Comparison of ENCODE assay signal across 9 cellular contexts in genomic region chr13:46598140-46598819, GRCh38. TPM values are rescaled to one million over a fixed set of nuclear protein-coding genes. Genes with fewer than 3 reads are reported as not detected.
DNase-seq lines count a peak whose midpoint lies in the region; ATAC-seq lines count a peak whose summit lies in the region.
"Had no signal": no experiment of that assay in that cellular context is flagged by ENCODE, and none has a peak within 500 bp of the region (broad histone marks: within the 10 kb centered on the region; RNA-seq: fewer than 3 reads in every experiment).

No MANE protein-coding gene starts in this region.

- H3K36me3 Mint-ChIP-seq in activated CD4-positive, alpha-beta T cell treated with anti-CD3 and anti-CD28 coated beads, Interleukin-2, amount 10 ng/mL, durations not matched to agents 7 days and 5 days (ENCODE audit: low read depth) = peaks cover 12% of the 10 kb centered on the region

- no peak overlapping the region for H3K4me2 ChIP-seq in neuronal stem cell (ENCODE audit: insufficient read depth, low read length, poor library complexity, severe bottlenecking)
- H3K4me2 ChIP-seq: A549 had no signal

- H2BK15ac ChIP-seq in neuronal stem cell (ENCODE audit: low read length) = no peak overlapping the region

- WGBS in neuronal stem cell (ENCODE audit: extremely low coverage in 2 of 2, insufficient read length in 2 of 2, insufficient replicate concordance in 1 of 2), 2 donors = no CpG with 5 or more reads among the region's 7 CpGs

- H3K14ac ChIP-seq in neuronal stem cell (ENCODE audit: low read length) = no peak overlapping the region

- no peak overlapping the region for H3K27ac ChIP-seq in neuronal stem cell (replicated peaks; ENCODE audit: low read length)
- H3K27ac ChIP-seq: A549 had no signal

- no peak overlapping the region for H4K91ac ChIP-seq in neuronal stem cell (ENCODE audit: low read depth, low read length, poor library complexity)

- no peak overlapping the region for H3K4ac ChIP-seq in neuronal stem cell (ENCODE audit: low read length)

- H3K9me3 Mint-ChIP-seq in activated CD4-positive, alpha-beta T cell treated with anti-CD3 and anti-CD28 coated beads, Interleukin-2, amount 10 ng/mL, durations not matched to agents 7 days and 5 days = peaks cover 2% of the 10 kb centered on the region

- H3K27me3 ChIP-seq in neuronal stem cell (ENCODE audit: control insufficient read depth in 3 of 3, insufficient read depth in 3 of 3, low read depth in 1 of 3, low read length in 3 of 3) = no peaks in the 10 kb centered on the region

- peak; percentile 17 for DNase-seq in activated CD4-positive, alpha-beta T cell treated with anti-CD3 and anti-CD28 coated beads, Interleukin-2, amount 10 ng/mL, durations not matched to agents 7 days and 5 days
- DNase-seq in activated CD4-positive, alpha-beta T cell treated with anti-CD3 and anti-CD28 coated beads for 1 hour = no peak
- peak; percentile 91 for DNase-seq in SIG-M5 treated with dmso at 0.1 percent for 504 hours (lab: John Stamatoyannopoulos, UW; ENCODE audit: unreplicated experiment)
- DNase-seq in stimulated activated naive CD8-positive, alpha-beta T cell treated with anti-CD3 and anti-CD28 coated beads, Interleukin-15, Interleukin-2, amounts not matched to agents 100 U/mL and 50 U/mL, for 24 hours = no peak
- no peak for DNase-seq in NK-92 treated with Interleukin-12 subunit alpha and Interleukin-12 subunit beta, amount 100 ng/mL, for 24 hours (lab: John Stamatoyannopoulos, UW)
- DNase-seq in neuronal stem cell (ENCODE audit: low spot score) = no peak
- no peak for DNase-seq in ecto neural progenitor cell (ENCODE audit: low spot score)

- H2AK5ac ChIP-seq in neuronal stem cell (ENCODE audit: low read depth, low read length) = no peak overlapping the region

- peaks cover 0 to 4% of the 10 kb centered on the region in 2 donors for H3K9me3 ChIP-seq in neuronal stem cell (replicated peaks in 1 of 2; ENCODE audit: control insufficient read depth in 2 of 2, insufficient read depth in 1 of 2, low read depth in 1 of 2, low read length in 2 of 2)
- H3K9me3 ChIP-seq: A549 had no signal

- H2AFZ ChIP-seq in neuronal stem cell (ENCODE audit: low read length) = no peak overlapping the region

- H2BK120ac ChIP-seq in neuronal stem cell (ENCODE audit: low read depth, low read length) = no peak overlapping the region

- no peak overlapping the region for H2BK12ac ChIP-seq in neuronal stem cell (ENCODE audit: low read length)

- H3K4me1 ChIP-seq in neuronal stem cell (ENCODE audit: control insufficient read depth in 2 of 2, insufficient read depth in 1 of 2, low read depth in 1 of 2, low read length in 2 of 2) = no peaks in the 10 kb centered on the region

- H3K79me1 ChIP-seq in neuronal stem cell (ENCODE audit: low read depth, low read length) = no peaks in the 10 kb centered on the region

- ATAC-seq in HG02840 (IDR thresholded peaks at IDR 0.05; ENCODE audit: low FRiP score, unreplicated experiment) = peak; percentile 45
- peak; percentile 3 for ATAC-seq in stimulated activated naive CD8-positive, alpha-beta T cell treated with anti-CD3 and anti-CD28 coated beads, Interleukin-15, Interleukin-2, amounts not matched to agents 100 U/mL and 50 U/mL, for 24 hours
- ATAC-seq: A549 had no signal

- peaks cover 92% of the 10 kb centered on the region for H3K4me1 Mint-ChIP-seq in activated CD4-positive, alpha-beta T cell treated with anti-CD3 and anti-CD28 coated beads, Interleukin-2, amount 10 ng/mL, durations not matched to agents 7 days and 5 days

- no peaks in the 10 kb centered on the region for H3K36me3 ChIP-seq in neuronal stem cell (replicated peaks in 1 of 2; ENCODE audit: control insufficient read depth in 2 of 2, insufficient read depth in 2 of 2, low read length in 2 of 2)

- H3K23ac ChIP-seq in neuronal stem cell (ENCODE audit: low read depth, low read length, poor library complexity) = no peak overlapping the region

- no peak overlapping the region for H4K8ac ChIP-seq in neuronal stem cell (ENCODE audit: low read depth, low read length)

- H3K9ac ChIP-seq in neuronal stem cell (ENCODE audit: low read depth, low read length, poor library complexity) = no peak overlapping the region

- H3K4me3 Mint-ChIP-seq in activated CD4-positive, alpha-beta T cell treated with anti-CD3 and anti-CD28 coated beads, Interleukin-2, amount 10 ng/mL, durations not matched to agents 7 days and 5 days = peak overlapping the region; percentile 27

- no peak overlapping the region for H3K4me3 ChIP-seq in neuronal stem cell (ENCODE audit: low read length in 2 of 2)
- H3K4me3 ChIP-seq: A549 had no signal

- H3K27me3 Mint-ChIP-seq in activated CD4-positive, alpha-beta T cell treated with anti-CD3 and anti-CD28 coated beads, Interleukin-2, amount 10 ng/mL, durations not matched to agents 7 days and 5 days = no peaks in the 10 kb centered on the region

- POLR2A ChIA-PET in activated CD4-positive, alpha-beta T cell treated with anti-CD3 and anti-CD28 coated beads, Interleukin-2, amount 10 ng/mL, durations not matched to agents 7 days and 5 days (lab: Charles Lee) = interaction anchor here (0.6 kb wide), 1 partner anchor 439 kb away, joined by 3 read pairs; no protein-coding TSS in a partner anchor

- H3K27ac Mint-ChIP-seq in activated CD4-positive, alpha-beta T cell treated with anti-CD3 and anti-CD28 coated beads, Interleukin-2, amount 10 ng/mL, durations not matched to agents 7 days and 5 days = peak overlapping the region; percentile 60

- CTCF ChIA-PET in activated CD4-positive, alpha-beta T cell treated with anti-CD3 and anti-CD28 coated beads, Interleukin-2, amount 10 ng/mL, durations not matched to agents 7 days and 5 days (lab: Charles Lee) = no interaction called here

- no peak overlapping the region for H3K18ac ChIP-seq in neuronal stem cell (ENCODE audit: low read length)

- no peak overlapping the region for H2BK5ac ChIP-seq in neuronal stem cell (ENCODE audit: low read length)

RNA-seq across cellular contexts. Expression of gene LRCH1, which starts 45.3 kb away (rescaled TPM):
- 10 to 100 TPM; 17.4 to 18.2 TPM for total RNA-seq in activated CD4-positive, alpha-beta T cell treated with anti-CD3 and anti-CD28 coated beads, Interleukin-2, amount 10 ng/mL, durations not matched to agents 7 days and 5 days
- 2.3 TPM for polyA plus RNA-seq in neuronal stem cell (2013, experiment 1 of 2)
- 2.6 TPM for polyA plus RNA-seq in neuronal stem cell (2013, experiment 2 of 2)

Comparison
In these comparisons a context has a peak if more than half of its experiments do, and no peak if none do; other contexts are left out.
1. DNase-seq: peak in activated CD4-positive, alpha-beta T cell treated with anti-CD3 and anti-CD28 coated beads, Interleukin-2, amount 10 ng/mL, durations not matched to agents 7 days and 5 days (single experiment) and SIG-M5 treated with dmso at 0.1 percent for 504 hours (single experiment); none in activated CD4-positive, alpha-beta T cell treated with anti-CD3 and anti-CD28 coated beads for 1 hour (single experiment), stimulated activated naive CD8-positive, alpha-beta T cell treated with anti-CD3 and anti-CD28 coated beads, Interleukin-15, Interleukin-2, amounts not matched to agents 100 U/mL and 50 U/mL, for 24 hours (single experiment), NK-92 treated with Interleukin-12 subunit alpha and Interleukin-12 subunit beta, amount 100 ng/mL, for 24 hours (single experiment), neuronal stem cell (single experiment) and ecto neural progenitor cell (single experiment).